In genomic region chr5:55421074-55421529, GRCh38 we compare ENCODE assay signal across 8 cellular contexts.
DNase-seq lines count a peak whose midpoint lies in the region; ATAC-seq lines count a peak whose summit lies in the region.

No MANE protein-coding gene starts in this region.

- H3K4me1 ChIP-seq in rectal smooth muscle tissue (ENCODE audit: control insufficient read depth, insufficient read depth, low read length): peaks cover 15% of the 10 kb centered on the region

- DNase-seq in activated CD4-positive, alpha-beta T cell treated with anti-CD3 and anti-CD28 coated beads, Interleukin-2, amount 10 ng/mL, durations not matched to agents 24 days and 14 days: no peak
- DNase-seq in activated CD4-positive, alpha-beta T cell treated with anti-CD3 and anti-CD28 coated beads, Interleukin-2, amount 50 U/mL, for 4 hours: no peak
- peak; percentile 21 for DNase-seq in activated CD4-positive, alpha-beta memory T cell treated with anti-CD3 and anti-CD28 coated beads, Interleukin-2, amount 10 ng/mL, durations not matched to agents 7 days and 5 days
- DNase-seq in NCI-H2196 (lab: John Stamatoyannopoulos, UW; ENCODE audit: unreplicated experiment) (no peak), pons (ENCODE audit: low spot score) (no peak), NCI-H526 (lab: John Stamatoyannopoulos, UW) (no peak)

- peak overlapping the region; percentile 16 for H3K27ac Mint-ChIP-seq in activated CD4-positive, alpha-beta T cell treated with anti-CD3 and anti-CD28 coated beads, Interleukin-2, amount 10 ng/mL, durations not matched to agents 24 days and 14 days
- peak overlapping the region; percentile 64 for H3K27ac Mint-ChIP-seq in activated CD4-positive, alpha-beta memory T cell treated with anti-CD3 and anti-CD28 coated beads, Interleukin-2, amount 10 ng/mL, durations not matched to agents 7 days and 5 days

- CTCF ChIA-PET in activated CD4-positive, alpha-beta memory T cell treated with anti-CD3 and anti-CD28 coated beads, Interleukin-2, amount 10 ng/mL, durations not matched to agents 7 days and 5 days (lab: Charles Lee): no interaction called here

- H3K27me3 Mint-ChIP-seq in activated CD4-positive, alpha-beta T cell treated with anti-CD3 and anti-CD28 coated beads, Interleukin-2, amount 10 ng/mL, durations not matched to agents 24 days and 14 days: no peaks in the 10 kb centered on the region
- no peaks in the 10 kb centered on the region for H3K27me3 Mint-ChIP-seq in activated CD4-positive, alpha-beta memory T cell treated with anti-CD3 and anti-CD28 coated beads, Interleukin-2, amount 10 ng/mL, durations not matched to agents 7 days and 5 days

- POLR2A ChIA-PET in activated CD4-positive, alpha-beta memory T cell treated with anti-CD3 and anti-CD28 coated beads, Interleukin-2, amount 10 ng/mL, durations not matched to agents 7 days and 5 days (lab: Charles Lee): interaction anchor here (0.6 kb wide), 1 partner anchor 16 kb away, joined by 4 read pairs; no protein-coding TSS in a partner anchor

- H3K4me1 Mint-ChIP-seq in activated CD4-positive, alpha-beta T cell treated with anti-CD3 and anti-CD28 coated beads, Interleukin-2, amount 10 ng/mL, durations not matched to agents 24 days and 14 days: peaks cover 17% of the 10 kb centered on the region
- peaks cover 30% of the 10 kb centered on the region for H3K4me1 Mint-ChIP-seq in activated CD4-positive, alpha-beta memory T cell treated with anti-CD3 and anti-CD28 coated beads, Interleukin-2, amount 10 ng/mL, durations not matched to agents 7 days and 5 days

- peaks cover 8% of the 10 kb centered on the region for H3K9me3 Mint-ChIP-seq in activated CD4-positive, alpha-beta T cell treated with anti-CD3 and anti-CD28 coated beads, Interleukin-2, amount 10 ng/mL, durations not matched to agents 24 days and 14 days
- no peaks in the 10 kb centered on the region for H3K9me3 Mint-ChIP-seq in activated CD4-positive, alpha-beta memory T cell treated with anti-CD3 and anti-CD28 coated beads, Interleukin-2, amount 10 ng/mL, durations not matched to agents 7 days and 5 days

- peaks cover 17% of the 10 kb centered on the region for H3K36me3 ChIP-seq in rectal smooth muscle tissue (ENCODE audit: control insufficient read depth, insufficient read depth, low read length)

- H3K4me3 Mint-ChIP-seq in activated CD4-positive, alpha-beta T cell treated with anti-CD3 and anti-CD28 coated beads, Interleukin-2, amount 10 ng/mL, durations not matched to agents 24 days and 14 days: no peak overlapping the region
- no peak overlapping the region for H3K4me3 Mint-ChIP-seq in activated CD4-positive, alpha-beta memory T cell treated with anti-CD3 and anti-CD28 coated beads, Interleukin-2, amount 10 ng/mL, durations not matched to agents 7 days and 5 days

- H3K36me3 Mint-ChIP-seq in activated CD4-positive, alpha-beta T cell treated with anti-CD3 and anti-CD28 coated beads, Interleukin-2, amount 10 ng/mL, durations not matched to agents 24 days and 14 days (ENCODE audit: low read depth): peaks cover 60% of the 10 kb centered on the region
- H3K36me3 Mint-ChIP-seq in activated CD4-positive, alpha-beta memory T cell treated with anti-CD3 and anti-CD28 coated beads, Interleukin-2, amount 10 ng/mL, durations not matched to agents 7 days and 5 days (ENCODE audit: low read depth): peaks cover 37% of the 10 kb centered on the region

- H3K4me3 ChIP-seq in rectal smooth muscle tissue (ENCODE audit: low read length): no peak overlapping the region

- H3K27ac ChIP-seq in rectal smooth muscle tissue (ENCODE audit: low read depth, low read length): peak overlapping the region; percentile 16

- peak; percentile 92 for ATAC-seq in HG02678 (IDR thresholded peaks at IDR 0.05; ENCODE audit: unreplicated experiment)

- H3K9ac ChIP-seq in rectal smooth muscle tissue (ENCODE audit: low read length): no peak overlapping the region

- intact Hi-C loops in activated CD4-positive, alpha-beta T cell treated with anti-CD3 and anti-CD28 coated beads, Interleukin-2, amount 10 ng/mL, durations not matched to agents 24 days and 14 days (cut with micrococcal nuclease): loop anchor here (1.0 to 5.0 kb wide), 4 partner anchors 18 to 111 kb away; partner anchors contain the start of gene PLPP1

- H3K27me3 ChIP-seq in rectal smooth muscle tissue (ENCODE audit: control insufficient read depth, insufficient read depth, low read length): no peaks in the 10 kb centered on the region
